Comparison of ENCODE assay signal across 8 cellular contexts in genomic region chr7:105691692-105692564, GRCh38.
A peak's percentile ranks its signal among the peaks of the same experiment; 100 is the strongest.
DNase-seq lines count a peak whose midpoint lies in the region; ATAC-seq and TF ChIP-seq lines count a peak whose summit lies in the region.

No MANE protein-coding gene starts in this region.

- CTCF ChIA-PET in PC-9 (lab: Charles Lee) = no interaction called here

- ATAC-seq in HG02759 (IDR thresholded peaks at IDR 0.05; ENCODE audit: unreplicated experiment) (peak; percentile 46), GM18858 (IDR thresholded peaks at IDR 0.05; ENCODE audit: unreplicated experiment) (no peak)

- H3K9me2 ChIP-seq in PC-9 (ENCODE audit: insufficient read depth) = no peaks in the 10 kb centered on the region

- intact Hi-C loops in PC-9 (cut with micrococcal nuclease; ENCODE audit: unreplicated experiment) (loop anchor here (1.0 kb wide), 1 partner anchor 26 kb away; no protein-coding TSS in a partner anchor), posterior vena cava (cut with DNase I) (no loop called here)

- no peaks in the 10 kb centered on the region for H3K27me3 ChIP-seq in PC-9 (ENCODE audit: insufficient read depth, low read depth)

- H3K27ac ChIP-seq in PC-9 = no peak overlapping the region

- no peaks in the 10 kb centered on the region for H3K36me3 ChIP-seq in PC-9 (ENCODE audit: low read depth)

- H3K79me2 ChIP-seq in PC-9 (ENCODE audit: low read depth) = no peaks in the 10 kb centered on the region

- H3K4me1 ChIP-seq in PC-9 (replicated peaks; ENCODE audit: insufficient read depth) = peaks cover 4% of the 10 kb centered on the region; the same call in 1 of the 2 replicates

- no TSS peak for BruUV-seq in PC-9 (replicated peaks; lab: Mats Ljungman, UMichigan)

- POLR2A ChIA-PET in PC-9 (lab: Charles Lee; ENCODE audit: unreplicated experiment) = no interaction called here

- no peak for TF ChIP-seq CTCF in PC-9 (conservative IDR thresholded peaks at IDR 0.05)

- peak overlapping the region; percentile 35; the same call in 1 of the 2 replicates for H3K4me3 ChIP-seq in PC-9

- H4K20me1 ChIP-seq in PC-9 (ENCODE audit: insufficient read depth) = no peaks in the 10 kb centered on the region

- peak overlapping the region; percentile 76 for H3K4me2 ChIP-seq in PC-9

- H3F3A ChIP-seq in PC-9 (ENCODE audit: insufficient read depth, low read depth) = no peaks in the 10 kb centered on the region

- peak; percentile 78 for DNase-seq in ELF-1 (ENCODE audit: low read depth, low spot score)
- DNase-seq in PC-9 = peak; percentile 69 to 81
- peak in 3 of 4 experiments; percentile 13 to 53 (median 47) for DNase-seq in activated naive CD4-positive, alpha-beta T cell (lab: John Stamatoyannopoulos, UW)
- DNase-seq in globus pallidus (ENCODE audit: low spot score) = peak; percentile 47
- DNase-seq in posterior vena cava (ENCODE audit: low spot score) = peak; percentile 83
- DNase-seq in HuH-7 (ENCODE audit: low spot score) = no peak

- H2AFZ ChIP-seq in PC-9 = no peak overlapping the region

- H3K9me3 ChIP-seq in PC-9 (ENCODE audit: insufficient read depth, low read depth) = no peaks in the 10 kb centered on the region
